In genomic region chr1:11934295-11935039, GRCh38 we compare ENCODE assay signal across 1 cellular context.
TF ChIP-seq lines count a peak whose summit lies in the region.

Gene PLOD1 (plus strand): TSS chr1:11934717. CDS start chr1:11934780, 63 bp downstream.

TF ChIP-seq in K562, 482 proteins besides CTCF, POLR2A, EP300 and RAD21 (continued from another document and continues in another):
- TF ChIP-seq ZNF764 (CRISPR knock-in tag; IDR thresholded peaks at IDR 0.05; ENCODE audit: low read depth) (no peak), RBM17 (IDR thresholded peaks at IDR 0.05; ENCODE audit: borderline replicate concordance, low read depth, low read length) (no peak), FIP1L1 (IDR thresholded peaks at IDR 0.05; ENCODE audit: low read depth, low read length, poor library complexity, severe bottlenecking) (peak; percentile 43), TEAD1 (CRISPR knock-in tag; IDR thresholded peaks at IDR 0.05) (0 out of 4 replicates have a peak, but pooled peaks of 1 of the 2 experiments have one; percentile 52), ZNF407 (IDR thresholded peaks at IDR 0.05; ENCODE audit: low read depth) (no peak), PHB2 (IDR thresholded peaks at IDR 0.05; ENCODE audit: low read depth) (no peak), SPI1 (IDR thresholded peaks at IDR 0.05; ENCODE audit: borderline replicate concordance, low read depth, low read length) (peak; percentile 94), NR0B1 (IDR thresholded peaks at IDR 0.05; ENCODE audit: partially characterized antibody) (no peak), ZBTB34 (CRISPR knock-in tag; IDR thresholded peaks at IDR 0.05) (no peak), BCL6 (CRISPR knock-in tag; IDR thresholded peaks at IDR 0.05) (no peak), HMGXB4 (CRISPR knock-in tag; IDR thresholded peaks at IDR 0.05) (peak; percentile 38; the same call in 1 of the 2 replicates), ZNF717 (CRISPR knock-in tag; IDR thresholded peaks at IDR 0.05) (no peak), GATAD2B (IDR thresholded peaks at IDR 0.05; ENCODE audit: borderline replicate concordance) (no peak; the same call in 1 of the 2 replicates), RAD51 (IDR thresholded peaks at IDR 0.05; ENCODE audit: borderline replicate concordance, low read depth) (no peak), U2AF1 (optimal IDR thresholded peaks at IDR 0.05; ENCODE audit: low read depth, low read length) (peak; percentile 59), YY1 (IDR thresholded peaks at IDR 0.05; ENCODE audit: borderline replicate concordance in 1 of 3, control insufficient read depth in 1 of 3, extremely low read depth in 1 of 3, insufficient read depth in 3 of 3, insufficient read length in 1 of 3, insufficient replicate concordance in 2 of 3, low read depth in 1 of 3, low read length in 2 of 3) (peak in 2 of 3 experiments; percentile 58 to 74), ZNF232 (CRISPR knock-in tag; IDR thresholded peaks at IDR 0.05) (no peak), SMARCA5 (IDR thresholded peaks at IDR 0.05) (no peak), ZNF23 (CRISPR knock-in tag; IDR thresholded peaks at IDR 0.05) (no peak), FOXA3 (CRISPR knock-in tag; conservative IDR thresholded peaks at IDR 0.05 in 1 of 2, IDR thresholded peaks at IDR 0.05 in 1 of 2) (no peak), HMG20B (CRISPR knock-in tag; IDR thresholded peaks at IDR 0.05) (no peak), JUN (IDR thresholded peaks at IDR 0.05; ENCODE audit: borderline replicate concordance, low read depth, low read length) (no peak), JUN (CRISPR knock-in tag; IDR thresholded peaks at IDR 0.05; ENCODE audit: borderline replicate concordance) (no peak), SP2 (IDR thresholded peaks at IDR 0.05; ENCODE audit: extremely low read depth, low read depth, low read length, poor library complexity, severe bottlenecking) (no peak), THRB (CRISPR knock-in tag; conservative IDR thresholded peaks at IDR 0.05) (no peak)
- TF ChIP-seq, protein P1, sequence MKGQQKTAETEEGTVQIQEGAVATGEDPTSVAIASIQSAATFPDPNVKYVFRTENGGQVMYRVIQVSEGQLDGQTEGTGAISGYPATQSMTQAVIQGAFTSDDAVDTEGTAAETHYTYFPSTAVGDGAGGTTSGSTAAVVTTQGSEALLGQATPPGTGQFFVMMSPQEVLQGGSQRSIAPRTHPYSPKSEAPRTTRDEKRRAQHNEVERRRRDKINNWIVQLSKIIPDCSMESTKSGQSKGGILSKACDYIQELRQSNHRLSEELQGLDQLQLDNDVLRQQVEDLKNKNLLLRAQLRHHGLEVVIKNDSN (CRISPR knock-in tag; IDR thresholded peaks at IDR 0.05), result no peak
- TF ChIP-seq, protein P2, sequence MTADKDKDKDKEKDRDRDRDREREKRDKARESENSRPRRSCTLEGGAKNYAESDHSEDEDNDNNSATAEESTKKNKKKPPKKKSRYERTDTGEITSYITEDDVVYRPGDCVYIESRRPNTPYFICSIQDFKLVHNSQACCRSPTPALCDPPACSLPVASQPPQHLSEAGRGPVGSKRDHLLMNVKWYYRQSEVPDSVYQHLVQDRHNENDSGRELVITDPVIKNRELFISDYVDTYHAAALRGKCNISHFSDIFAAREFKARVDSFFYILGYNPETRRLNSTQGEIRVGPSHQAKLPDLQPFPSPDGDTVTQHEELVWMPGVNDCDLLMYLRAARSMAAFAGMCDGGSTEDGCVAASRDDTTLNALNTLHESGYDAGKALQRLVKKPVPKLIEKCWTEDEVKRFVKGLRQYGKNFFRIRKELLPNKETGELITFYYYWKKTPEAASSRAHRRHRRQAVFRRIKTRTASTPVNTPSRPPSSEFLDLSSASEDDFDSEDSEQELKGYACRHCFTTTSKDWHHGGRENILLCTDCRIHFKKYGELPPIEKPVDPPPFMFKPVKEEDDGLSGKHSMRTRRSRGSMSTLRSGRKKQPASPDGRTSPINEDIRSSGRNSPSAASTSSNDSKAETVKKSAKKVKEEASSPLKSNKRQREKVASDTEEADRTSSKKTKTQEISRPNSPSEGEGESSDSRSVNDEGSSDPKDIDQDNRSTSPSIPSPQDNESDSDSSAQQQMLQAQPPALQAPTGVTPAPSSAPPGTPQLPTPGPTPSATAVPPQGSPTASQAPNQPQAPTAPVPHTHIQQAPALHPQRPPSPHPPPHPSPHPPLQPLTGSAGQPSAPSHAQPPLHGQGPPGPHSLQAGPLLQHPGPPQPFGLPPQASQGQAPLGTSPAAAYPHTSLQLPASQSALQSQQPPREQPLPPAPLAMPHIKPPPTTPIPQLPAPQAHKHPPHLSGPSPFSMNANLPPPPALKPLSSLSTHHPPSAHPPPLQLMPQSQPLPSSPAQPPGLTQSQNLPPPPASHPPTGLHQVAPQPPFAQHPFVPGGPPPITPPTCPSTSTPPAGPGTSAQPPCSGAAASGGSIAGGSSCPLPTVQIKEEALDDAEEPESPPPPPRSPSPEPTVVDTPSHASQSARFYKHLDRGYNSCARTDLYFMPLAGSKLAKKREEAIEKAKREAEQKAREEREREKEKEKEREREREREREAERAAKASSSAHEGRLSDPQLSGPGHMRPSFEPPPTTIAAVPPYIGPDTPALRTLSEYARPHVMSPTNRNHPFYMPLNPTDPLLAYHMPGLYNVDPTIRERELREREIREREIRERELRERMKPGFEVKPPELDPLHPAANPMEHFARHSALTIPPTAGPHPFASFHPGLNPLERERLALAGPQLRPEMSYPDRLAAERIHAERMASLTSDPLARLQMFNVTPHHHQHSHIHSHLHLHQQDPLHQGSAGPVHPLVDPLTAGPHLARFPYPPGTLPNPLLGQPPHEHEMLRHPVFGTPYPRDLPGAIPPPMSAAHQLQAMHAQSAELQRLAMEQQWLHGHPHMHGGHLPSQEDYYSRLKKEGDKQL (CRISPR knock-in tag; IDR thresholded peaks at IDR 0.05; ENCODE audit: borderline replicate concordance), result no peak
- TF ChIP-seq, protein P3, sequence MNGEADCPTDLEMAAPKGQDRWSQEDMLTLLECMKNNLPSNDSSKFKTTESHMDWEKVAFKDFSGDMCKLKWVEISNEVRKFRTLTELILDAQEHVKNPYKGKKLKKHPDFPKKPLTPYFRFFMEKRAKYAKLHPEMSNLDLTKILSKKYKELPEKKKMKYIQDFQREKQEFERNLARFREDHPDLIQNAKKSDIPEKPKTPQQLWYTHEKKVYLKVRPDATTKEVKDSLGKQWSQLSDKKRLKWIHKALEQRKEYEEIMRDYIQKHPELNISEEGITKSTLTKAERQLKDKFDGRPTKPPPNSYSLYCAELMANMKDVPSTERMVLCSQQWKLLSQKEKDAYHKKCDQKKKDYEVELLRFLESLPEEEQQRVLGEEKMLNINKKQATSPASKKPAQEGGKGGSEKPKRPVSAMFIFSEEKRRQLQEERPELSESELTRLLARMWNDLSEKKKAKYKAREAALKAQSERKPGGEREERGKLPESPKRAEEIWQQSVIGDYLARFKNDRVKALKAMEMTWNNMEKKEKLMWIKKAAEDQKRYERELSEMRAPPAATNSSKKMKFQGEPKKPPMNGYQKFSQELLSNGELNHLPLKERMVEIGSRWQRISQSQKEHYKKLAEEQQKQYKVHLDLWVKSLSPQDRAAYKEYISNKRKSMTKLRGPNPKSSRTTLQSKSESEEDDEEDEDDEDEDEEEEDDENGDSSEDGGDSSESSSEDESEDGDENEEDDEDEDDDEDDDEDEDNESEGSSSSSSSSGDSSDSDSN (IDR thresholded peaks at IDR 0.05; ENCODE audit: borderline replicate concordance in 1 of 2, low read depth in 2 of 2, low read length in 2 of 2), result peak; percentile 93 to 98
- TF ChIP-seq, protein P4, sequence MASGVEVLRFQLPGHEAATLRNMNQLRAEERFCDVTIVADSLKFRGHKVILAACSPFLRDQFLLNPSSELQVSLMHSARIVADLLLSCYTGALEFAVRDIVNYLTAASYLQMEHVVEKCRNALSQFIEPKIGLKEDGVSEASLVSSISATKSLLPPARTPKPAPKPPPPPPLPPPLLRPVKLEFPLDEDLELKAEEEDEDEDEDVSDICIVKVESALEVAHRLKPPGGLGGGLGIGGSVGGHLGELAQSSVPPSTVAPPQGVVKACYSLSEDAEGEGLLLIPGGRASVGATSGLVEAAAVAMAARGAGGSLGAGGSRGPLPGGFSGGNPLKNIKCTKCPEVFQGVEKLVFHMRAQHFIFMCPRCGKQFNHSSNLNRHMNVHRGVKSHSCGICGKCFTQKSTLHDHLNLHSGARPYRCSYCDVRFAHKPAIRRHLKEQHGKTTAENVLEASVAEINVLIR (CRISPR knock-in tag; IDR thresholded peaks at IDR 0.05), result no peak
